Comparison of ENCODE assay signal across 15 cellular contexts in the genomic region with DNA sequence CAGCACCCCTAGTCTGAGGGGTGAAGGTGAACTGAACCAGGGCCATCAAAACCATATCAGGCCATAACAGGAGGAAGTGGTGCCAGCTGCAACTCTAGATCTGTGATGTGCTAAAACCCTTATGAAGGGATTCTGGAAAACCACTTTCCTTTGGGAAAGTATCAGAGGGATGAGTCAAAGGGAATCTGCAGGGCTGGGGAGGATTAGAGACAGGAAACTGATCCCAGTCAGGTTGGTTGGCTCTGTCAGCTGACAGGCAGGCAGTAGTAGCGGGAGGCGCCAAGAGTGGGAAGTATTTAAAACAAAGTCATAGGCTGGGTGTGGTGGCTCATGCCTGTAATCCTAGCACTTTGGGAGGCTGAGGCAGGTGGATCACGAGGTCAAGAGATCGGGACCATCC.
A peak's percentile ranks its signal among the peaks of the same experiment; 100 is the strongest.
DNase-seq lines count a peak whose midpoint lies in the region; ATAC-seq and TF ChIP-seq lines count a peak whose summit lies in the region.
"Had no signal": no experiment of that assay in that cellular context is flagged by ENCODE, and none has a peak within 500 bp of the region (broad histone marks: within the 10 kb centered on the region; RNA-seq: fewer than 3 reads in every experiment).

No MANE protein-coding gene starts in this region.

- no peaks in the 10 kb centered on the region for H3K36me3 ChIP-seq in lower lobe of right lung
- H3K36me3 ChIP-seq: ascending aorta, heart left ventricle, pancreas had no signal

- no peak overlapping the region for H3K4me3 Mint-ChIP-seq in T-helper 17 cell
- H3K4me3 Mint-ChIP-seq: type B pancreatic cell had no signal

- no peaks in the 10 kb centered on the region for H3K27me3 ChIP-seq in lower lobe of right lung (ENCODE audit: low read depth)
- H3K27me3 ChIP-seq: ascending aorta, heart left ventricle, pancreas had no signal

- H3K4me3 ChIP-seq in AG10803 (ENCODE audit: low read length), result no peak overlapping the region
- no peak overlapping the region for H3K4me3 ChIP-seq in lower lobe of right lung
- H3K4me3 ChIP-seq: ascending aorta, heart left ventricle, pancreas had no signal

- no peaks in the 10 kb centered on the region for H3K9me3 ChIP-seq in T-helper 17 cell (ENCODE audit: control insufficient read depth, low read length, poor library complexity, severe bottlenecking)
- no peaks in the 10 kb centered on the region for H3K9me3 ChIP-seq in lower lobe of right lung
- H3K9me3 ChIP-seq: ascending aorta, heart left ventricle, pancreas had no signal

- DNase-seq in AG10803 (ENCODE audit: low read depth), result peak; percentile 45
- DNase-seq in HK-2 (ENCODE audit: unreplicated experiment), result peak; percentile 28
- DNase-seq in T-helper 17 cell, result no peak
- DNase-seq in iPS-NIHi7 (ENCODE audit: extremely low spot score), result peak; percentile 23
- DNase-seq in activated effector memory CD4-positive, alpha-beta T cell treated with Interleukin-2 at 50 U/mL for 16 hours, result no peak
- no peak for DNase-seq in lower lobe of right lung
- DNase-seq in left lobe of liver (ENCODE audit: low spot score), result no peak
- DNase-seq: heart left ventricle, NCI-H1105, pancreas, SW 1271 had no signal

- H3K27me3 Mint-ChIP-seq in T-helper 17 cell, result no peaks in the 10 kb centered on the region
- H3K27me3 Mint-ChIP-seq: type B pancreatic cell had no signal

- no peaks in the 10 kb centered on the region for H3K36me3 Mint-ChIP-seq in T-helper 17 cell (ENCODE audit: low read depth)

- no peaks in the 10 kb centered on the region for H3K4me1 ChIP-seq in lower lobe of right lung
- H3K4me1 ChIP-seq: ascending aorta, pancreas had no signal

- peak overlapping the region; percentile 3 for H3K27ac Mint-ChIP-seq in T-helper 17 cell
- H3K27ac Mint-ChIP-seq: type B pancreatic cell had no signal

- no peak overlapping the region for H3K27ac ChIP-seq in lower lobe of right lung
- H3K27ac ChIP-seq: ascending aorta, epithelial cell of prostate, heart left ventricle, pancreas had no signal

- intact Hi-C loops in lower lobe of right lung (cut with DNase I), result no loop called here

- no peaks in the 10 kb centered on the region for H3K4me1 Mint-ChIP-seq in T-helper 17 cell

- ATAC-seq in T-helper 17 cell (no peak), GM21381 (IDR thresholded peaks at IDR 0.05; ENCODE audit: unreplicated experiment) (no peak), lower lobe of right lung (no peak), left lobe of liver (no peak)
- ATAC-seq: heart left ventricle, pancreas had no signal

- TF ChIP-seq CTCF in AG10803 (conservative IDR thresholded peaks at IDR 0.05; ENCODE audit: low read length) (no peak), lower lobe of right lung (IDR thresholded peaks at IDR 0.05) (no peak)

Comparison
In these comparisons a context has a peak if more than half of its experiments do, and no peak if none do; other contexts are left out.
1. DNase-seq: peak in AG10803 (single experiment), HK-2 (single experiment) and iPS-NIHi7 (single experiment); none in T-helper 17 cell (0 of 3), activated effector memory CD4-positive, alpha-beta T cell treated with Interleukin-2 at 50 U/mL for 16 hours (single experiment), lower lobe of right lung (single experiment) and left lobe of liver (single experiment).